9 cellular contexts compared by ENCODE assay signal in genomic region chr16:85715169-85716015, GRCh38. TPM values are rescaled to one million over a fixed set of nuclear protein-coding genes. Genes with fewer than 3 reads are reported as not detected.
A peak's percentile ranks its signal among the peaks of the same experiment; 100 is the strongest.
DNase-seq lines count a peak whose midpoint lies in the region; ATAC-seq and TF ChIP-seq lines count a peak whose summit lies in the region.
"Had no signal": no experiment of that assay in that cellular context is flagged by ENCODE, and none has a peak within 500 bp of the region (broad histone marks: within the 10 kb centered on the region; RNA-seq: fewer than 3 reads in every experiment).

No MANE protein-coding gene starts in this region.

- H3K9me3 Mint-ChIP-seq in activated CD4-positive, alpha-beta T cell treated with anti-CD3 and anti-CD28 coated beads, Interleukin-2, amount 10 ng/mL, durations not matched to agents 24 days and 14 days: peaks cover 3% of the 10 kb centered on the region

- H3K4me1 ChIP-seq in HUES64 (ENCODE audit: insufficient read depth, low read length) (peaks cover 16% of the 10 kb centered on the region), adrenal gland (replicated peaks in 1 of 2) (peaks cover 0 to 5% of the 10 kb centered on the region in 2 donors), transverse colon (peaks cover 0 to 19% (median 3%) of the 10 kb centered on the region in 4 donors)

- no peak overlapping the region for H3K4me3 Mint-ChIP-seq in activated CD4-positive, alpha-beta T cell treated with anti-CD3 and anti-CD28 coated beads, Interleukin-2, amount 10 ng/mL, durations not matched to agents 24 days and 14 days
- H3K4me3 Mint-ChIP-seq: activated naive CD8-positive, alpha-beta T cell treated with anti-CD3 and anti-CD28 coated beads, Interleukin-2, amount 10 ng/mL, durations not matched to agents 7 days and 5 days had no signal

- WGBS in HUES64: 50% methylated on average over 22 of the region's 22 CpGs
- 53 to 67% (median 58%) methylated on average over 17 to 22 of the region's 22 CpGs for WGBS in adrenal gland, 4 donors
- 68 to 69% methylated on average over 5 to 22 of the region's 22 CpGs for WGBS in transverse colon (ENCODE audit: low coverage in 1 of 2), 2 donors

- no peaks in the 10 kb centered on the region for H3K36me3 Mint-ChIP-seq in activated CD4-positive, alpha-beta T cell treated with anti-CD3 and anti-CD28 coated beads, Interleukin-2, amount 10 ng/mL, durations not matched to agents 24 days and 14 days (ENCODE audit: low read depth)

- in situ Hi-C loops in transverse colon (cut with MboI; ENCODE audit: low pct_ligation_motif_present in 1 of 4, low pct_unique_long_range_greater_than_20kb in 1 of 4, low sequenced_read_pairs in 3 of 4): loop anchor here in 2 of 4 donors (25.0 kb wide), 2 partner anchors 303 to 428 kb away; no protein-coding TSS in a partner anchor

- H3K9me3 ChIP-seq in HUES64 (ENCODE audit: insufficient read depth, low read depth, low read length) (peaks cover 9% of the 10 kb centered on the region; the same call in 1 of the 2 replicates), adrenal gland (replicated peaks in 1 of 3) (no peaks in the 10 kb centered on the region), transverse colon (no peaks in the 10 kb centered on the region)

- intact Hi-C loops in activated CD4-positive, alpha-beta T cell treated with anti-CD3 and anti-CD28 coated beads, Interleukin-2, amount 10 ng/mL, durations not matched to agents 24 days and 14 days (cut with micrococcal nuclease): loop anchor here (5.0 kb wide), 1 partner anchor 413 kb away; no protein-coding TSS in a partner anchor
- intact Hi-C loops in adrenal gland (cut with DNase I) (loop anchor here (5.0 to 10.0 kb wide), 4 partner anchors 53 to 441 kb away; no protein-coding TSS in a partner anchor), transverse colon (cut with DNase I; ENCODE audit: low total_unique reads) (loop anchor here (10.0 kb wide), 3 partner anchors 321 to 601 kb away; partner anchors contain the start of gene CIBAR2)

- 0 out of 2 replicates have a peak overlapping the region, but pooled peaks have one; percentile 6 for H3K9ac ChIP-seq in HUES64 (ENCODE audit: low read depth, low read length)

- peaks cover 16% of the 10 kb centered on the region for H3K27me3 Mint-ChIP-seq in activated CD4-positive, alpha-beta T cell treated with anti-CD3 and anti-CD28 coated beads, Interleukin-2, amount 10 ng/mL, durations not matched to agents 24 days and 14 days

- H3K27me3 ChIP-seq in HUES64 (ENCODE audit: insufficient read depth, low read length) (peaks cover 12% of the 10 kb centered on the region), adrenal gland (no peaks in the 10 kb centered on the region), transverse colon (no peaks in the 10 kb centered on the region)

- H3K36me3 ChIP-seq in HUES64 (ENCODE audit: insufficient read depth, low read length): 0 out of 2 replicates have a peak, but pooled peaks cover 4% of the 10 kb centered on the region
- H3K36me3 ChIP-seq in adrenal gland (replicated peaks in 1 of 2): no peaks in the 10 kb centered on the region
- H3K36me3 ChIP-seq in transverse colon: no peaks in the 10 kb centered on the region

- H3K27ac Mint-ChIP-seq in activated CD4-positive, alpha-beta T cell treated with anti-CD3 and anti-CD28 coated beads, Interleukin-2, amount 10 ng/mL, durations not matched to agents 24 days and 14 days: no peak overlapping the region
- H3K27ac Mint-ChIP-seq: activated naive CD8-positive, alpha-beta T cell treated with anti-CD3 and anti-CD28 coated beads, Interleukin-2, amount 10 ng/mL, durations not matched to agents 7 days and 5 days had no signal

- TF ChIP-seq CTCF in adrenal gland (IDR thresholded peaks at IDR 0.05) (no peak), transverse colon (IDR thresholded peaks at IDR 0.05) (no peak)

- ATAC-seq in HG03175 (IDR thresholded peaks at IDR 0.05; ENCODE audit: unreplicated experiment): no peak

- TF ChIP-seq POLR2A in adrenal gland (IDR thresholded peaks at IDR 0.05): no peak
- no peak for TF ChIP-seq POLR2A in transverse colon (IDR thresholded peaks at IDR 0.05)

- H3K4me3 ChIP-seq in HUES64 (ENCODE audit: low read length) (peak overlapping the region; percentile 38), adrenal gland (no peak overlapping the region), transverse colon (no peak overlapping the region)

- DNase-seq in NCI-H2196 (lab: John Stamatoyannopoulos, UW; ENCODE audit: unreplicated experiment): peak; percentile 17
- DNase-seq in dermis microvascular lymphatic vessel endothelial cell (ENCODE audit: low read depth in 2 of 2): peak; percentile 64 to 65
- peak; percentile 19 for DNase-seq in pulmonary artery endothelial cell (ENCODE audit: low read depth, low spot score)
- no peak for DNase-seq in activated CD4-positive, alpha-beta T cell treated with anti-CD3 and anti-CD28 coated beads, Interleukin-2, amount 10 ng/mL, durations not matched to agents 24 days and 14 days
- no peak for DNase-seq in adrenal gland
- DNase-seq in transverse colon: no peak
- DNase-seq: activated naive CD8-positive, alpha-beta T cell treated with anti-CD3 and anti-CD28 coated beads, Interleukin-2, amount 10 ng/mL, durations not matched to agents 7 days and 5 days had no signal

- TF ChIP-seq EP300 in transverse colon (IDR thresholded peaks at IDR 0.05; ENCODE audit: low read depth): no peak

- H3K4me1 Mint-ChIP-seq in activated CD4-positive, alpha-beta T cell treated with anti-CD3 and anti-CD28 coated beads, Interleukin-2, amount 10 ng/mL, durations not matched to agents 24 days and 14 days: peaks cover 3% of the 10 kb centered on the region

- H3K27ac ChIP-seq in HUES64 (ENCODE audit: low read depth, low read length): peak overlapping the region; percentile 32; the same call in 1 of the 2 replicates
- H3K27ac ChIP-seq in adrenal gland: no peak overlapping the region
- no peak overlapping the region for H3K27ac ChIP-seq in transverse colon

RNA-seq across cellular contexts. Expression of gene GINS2, which starts 26.6 kb away (rescaled TPM):
- polyA plus RNA-seq in HUES64 (2013, experiment 1 of 2): 37.1 TPM
- polyA plus RNA-seq in HUES64 (2013, experiment 2 of 2): 36.0 TPM
- 3.4 and 6.2 TPM in 2 replicates for total RNA-seq in dermis microvascular lymphatic vessel endothelial cell
- 8.8 and 13.3 TPM in 2 replicates for total RNA-seq in pulmonary artery endothelial cell
- total RNA-seq in activated CD4-positive, alpha-beta T cell treated with anti-CD3 and anti-CD28 coated beads, Interleukin-2, amount 10 ng/mL, durations not matched to agents 24 days and 14 days: 87.4 and 93.0 TPM in 2 replicates
- 1 to 10 TPM in 6 of 8 donors, under 1 TPM in 2; 0.06 to 2.6 (median 1.7) TPM for total RNA-seq in adrenal gland
- 1 to 10 TPM in 1 of 3 donors, under 1 TPM in 2; 0.72 to 1.2 (median 0.88) TPM for polyA plus RNA-seq in adrenal gland
- total RNA-seq in transverse colon: 1 to 10 TPM in 2 of 4 donors, under 1 TPM in 1, not detected in 1; 1.00 to 4.4 (median 1.2) TPM

RNA-seq across cellular contexts. Expression of gene C16orf74, which starts 35.5 kb away (rescaled TPM):
- polyA plus RNA-seq in HUES64 (2013, experiment 1 of 2): 2.8 TPM
- polyA plus RNA-seq in HUES64 (2013, experiment 2 of 2): 3.6 TPM
- total RNA-seq in dermis microvascular lymphatic vessel endothelial cell (3.7 and 9.6 TPM in 2 replicates), pulmonary artery endothelial cell (32.4 and 40.8 TPM in 2 replicates), adrenal gland (1 to 10 TPM in 2 of 8 donors, under 1 TPM in 5, not detected in 1; 0.28 to 2.1 (median 0.46) TPM), transverse colon (1 to 10 TPM in 1 of 4 donors, under 1 TPM in 1, not detected in 2; 0.27 to 7.0 TPM)
- total RNA-seq in activated CD4-positive, alpha-beta T cell treated with anti-CD3 and anti-CD28 coated beads, Interleukin-2, amount 10 ng/mL, durations not matched to agents 24 days and 14 days: 0.19 and 0.38 TPM in 2 replicates
- polyA plus RNA-seq in adrenal gland: 1 to 10 TPM in 2 of 3 donors, under 1 TPM in 1; 0.16 to 3.2 (median 2.7) TPM

Comparison
In these comparisons a context has a peak if more than half of its experiments do, and no peak if none do; other contexts are left out.
1. DNase-seq: peak in NCI-H2196 (single experiment), dermis microvascular lymphatic vessel endothelial cell (2 of 2) and pulmonary artery endothelial cell (single experiment); none in activated CD4-positive, alpha-beta T cell treated with anti-CD3 and anti-CD28 coated beads, Interleukin-2, amount 10 ng/mL, durations not matched to agents 24 days and 14 days (single experiment), adrenal gland (0 of 7) and transverse colon (single experiment).